ENCODE assay signal across 2 cellular contexts in the genomic region with DNA sequence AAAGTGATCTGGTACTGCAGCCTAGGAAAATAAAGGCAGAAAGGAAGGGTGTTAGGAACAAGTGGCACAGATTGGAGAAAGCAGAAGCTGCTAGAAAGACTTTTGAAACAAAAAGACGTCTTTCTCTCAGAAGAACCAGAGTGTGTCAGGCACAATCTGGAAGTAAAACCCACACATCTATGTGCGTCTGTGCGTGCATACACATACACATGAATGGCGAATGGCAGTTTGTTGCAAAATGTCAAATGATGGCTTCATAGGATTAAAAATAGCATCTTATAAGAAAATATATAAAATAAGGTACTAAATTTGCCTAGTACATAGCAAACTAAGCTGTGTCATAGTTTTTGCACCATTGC.
TF ChIP-seq lines count a peak whose summit lies in the region.

No MANE protein-coding gene starts in this region.

TF ChIP-seq in GM23338, 12 proteins besides CTCF, POLR2A, EP300 and RAD21 (continued from another document):
- TF ChIP-seq, protein P1, sequence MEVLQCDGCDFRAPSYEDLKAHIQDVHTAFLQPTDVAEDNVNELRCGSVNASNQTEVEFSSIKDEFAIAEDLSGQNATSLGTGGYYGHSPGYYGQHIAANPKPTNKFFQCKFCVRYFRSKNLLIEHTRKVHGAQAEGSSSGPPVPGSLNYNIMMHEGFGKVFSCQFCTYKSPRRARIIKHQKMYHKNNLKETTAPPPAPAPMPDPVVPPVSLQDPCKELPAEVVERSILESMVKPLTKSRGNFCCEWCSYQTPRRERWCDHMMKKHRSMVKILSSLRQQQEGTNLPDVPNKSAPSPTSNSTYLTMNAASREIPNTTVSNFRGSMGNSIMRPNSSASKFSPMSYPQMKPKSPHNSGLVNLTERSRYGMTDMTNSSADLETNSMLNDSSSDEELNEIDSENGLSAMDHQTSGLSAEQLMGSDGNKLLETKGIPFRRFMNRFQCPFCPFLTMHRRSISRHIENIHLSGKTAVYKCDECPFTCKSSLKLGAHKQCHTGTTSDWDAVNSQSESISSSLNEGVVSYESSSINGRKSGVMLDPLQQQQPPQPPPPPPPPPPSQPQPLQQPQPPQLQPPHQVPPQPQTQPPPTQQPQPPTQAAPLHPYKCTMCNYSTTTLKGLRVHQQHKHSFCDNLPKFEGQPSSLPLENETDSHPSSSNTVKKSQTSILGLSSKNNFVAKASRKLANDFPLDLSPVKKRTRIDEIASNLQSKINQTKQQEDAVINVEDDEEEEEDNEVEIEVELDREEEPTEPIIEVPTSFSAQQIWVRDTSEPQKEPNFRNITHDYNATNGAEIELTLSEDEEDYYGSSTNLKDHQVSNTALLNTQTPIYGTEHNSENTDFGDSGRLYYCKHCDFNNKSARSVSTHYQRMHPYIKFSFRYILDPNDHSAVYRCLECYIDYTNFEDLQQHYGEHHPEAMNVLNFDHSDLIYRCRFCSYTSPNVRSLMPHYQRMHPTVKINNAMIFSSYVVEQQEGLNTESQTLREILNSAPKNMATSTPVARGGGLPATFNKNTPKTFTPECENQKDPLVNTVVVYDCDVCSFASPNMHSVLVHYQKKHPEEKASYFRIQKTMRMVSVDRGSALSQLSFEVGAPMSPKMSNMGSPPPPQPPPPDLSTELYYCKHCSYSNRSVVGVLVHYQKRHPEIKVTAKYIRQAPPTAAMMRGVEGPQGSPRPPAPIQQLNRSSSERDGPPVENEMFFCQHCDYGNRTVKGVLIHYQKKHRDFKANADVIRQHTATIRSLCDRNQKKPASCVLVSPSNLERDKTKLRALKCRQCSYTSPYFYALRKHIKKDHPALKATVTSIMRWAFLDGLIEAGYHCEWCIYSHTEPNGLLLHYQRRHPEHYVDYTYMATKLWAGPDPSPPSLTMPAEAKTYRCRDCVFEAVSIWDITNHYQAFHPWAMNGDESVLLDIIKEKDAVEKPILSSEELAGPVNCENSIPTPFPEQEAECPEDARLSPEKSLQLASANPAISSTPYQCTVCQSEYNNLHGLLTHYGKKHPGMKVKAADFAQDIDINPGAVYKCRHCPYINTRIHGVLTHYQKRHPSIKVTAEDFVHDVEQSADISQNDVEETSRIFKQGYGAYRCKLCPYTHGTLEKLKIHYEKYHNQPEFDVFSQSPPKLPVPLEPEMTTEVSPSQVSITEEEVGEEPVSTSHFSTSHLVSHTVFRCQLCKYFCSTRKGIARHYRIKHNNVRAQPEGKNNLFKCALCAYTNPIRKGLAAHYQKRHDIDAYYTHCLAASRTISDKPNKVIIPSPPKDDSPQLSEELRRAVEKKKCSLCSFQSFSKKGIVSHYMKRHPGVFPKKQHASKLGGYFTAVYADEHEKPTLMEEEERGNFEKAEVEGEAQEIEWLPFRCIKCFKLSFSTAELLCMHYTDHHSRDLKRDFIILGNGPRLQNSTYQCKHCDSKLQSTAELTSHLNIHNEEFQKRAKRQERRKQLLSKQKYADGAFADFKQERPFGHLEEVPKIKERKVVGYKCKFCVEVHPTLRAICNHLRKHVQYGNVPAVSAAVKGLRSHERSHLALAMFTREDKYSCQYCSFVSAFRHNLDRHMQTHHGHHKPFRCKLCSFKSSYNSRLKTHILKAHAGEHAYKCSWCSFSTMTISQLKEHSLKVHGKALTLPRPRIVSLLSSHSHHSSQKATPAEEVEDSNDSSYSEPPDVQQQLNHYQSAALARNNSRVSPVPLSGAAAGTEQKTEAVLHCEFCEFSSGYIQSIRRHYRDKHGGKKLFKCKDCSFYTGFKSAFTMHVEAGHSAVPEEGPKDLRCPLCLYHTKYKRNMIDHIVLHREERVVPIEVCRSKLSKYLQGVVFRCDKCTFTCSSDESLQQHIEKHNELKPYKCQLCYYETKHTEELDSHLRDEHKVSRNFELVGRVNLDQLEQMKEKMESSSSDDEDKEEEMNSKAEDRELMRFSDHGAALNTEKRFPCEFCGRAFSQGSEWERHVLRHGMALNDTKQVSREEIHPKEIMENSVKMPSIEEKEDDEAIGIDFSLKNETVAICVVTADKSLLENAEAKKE (CRISPR knock-in tag; IDR thresholded peaks at IDR 0.05), result no peak
- TF ChIP-seq NANOG (IDR thresholded peaks at IDR 0.05; ENCODE audit: borderline replicate concordance) (no peak), REST (IDR thresholded peaks at IDR 0.05; ENCODE audit: unreplicated experiment) (no peak), ZNF114 (CRISPR knock-in tag; IDR thresholded peaks at IDR 0.05) (no peak), ETS1 (IDR thresholded peaks at IDR 0.05) (no peak), POLR2AphosphoS5 (IDR thresholded peaks at IDR 0.05; ENCODE audit: low read depth) (no peak)
TF ChIP-seq in GM23338: peak in this region for 0.

TF ChIP-seq in SK-N-SH treated with all-trans-retinoic acid at 6 μM for 48 hours, 23 proteins besides CTCF, POLR2A, EP300 and RAD21 (continued from another document):
- TF ChIP-seq TSHZ2 (CRISPR knock-in tag; IDR thresholded peaks at IDR 0.05) (no peak), TOX (CRISPR knock-in tag; IDR thresholded peaks at IDR 0.05; ENCODE audit: borderline replicate concordance) (no peak), ZFP3 (CRISPR knock-in tag; IDR thresholded peaks at IDR 0.05) (no peak), ARNTL (CRISPR knock-in tag; IDR thresholded peaks at IDR 0.05; ENCODE audit: borderline replicate concordance, low read depth) (no peak), TCF4 (CRISPR knock-in tag; IDR thresholded peaks at IDR 0.05; ENCODE audit: borderline replicate concordance) (no peak), ZFP30 (CRISPR knock-in tag; IDR thresholded peaks at IDR 0.05) (no peak), SNAI2 (CRISPR knock-in tag; IDR thresholded peaks at IDR 0.05) (no peak), BACH2 (CRISPR knock-in tag; IDR thresholded peaks at IDR 0.05; ENCODE audit: borderline replicate concordance) (no peak), ISL1 (CRISPR knock-in tag; IDR thresholded peaks at IDR 0.05) (no peak), ZNF8 (CRISPR knock-in tag; IDR thresholded peaks at IDR 0.05) (no peak), CREB5 (CRISPR knock-in tag; IDR thresholded peaks at IDR 0.05; ENCODE audit: low read depth) (no peak), PATZ1 (CRISPR knock-in tag; IDR thresholded peaks at IDR 0.05; ENCODE audit: borderline replicate concordance) (no peak), CSDC2 (CRISPR knock-in tag; IDR thresholded peaks at IDR 0.05) (no peak), OSR1 (CRISPR knock-in tag; IDR thresholded peaks at IDR 0.05) (no peak)
- TF ChIP-seq, protein P2, sequence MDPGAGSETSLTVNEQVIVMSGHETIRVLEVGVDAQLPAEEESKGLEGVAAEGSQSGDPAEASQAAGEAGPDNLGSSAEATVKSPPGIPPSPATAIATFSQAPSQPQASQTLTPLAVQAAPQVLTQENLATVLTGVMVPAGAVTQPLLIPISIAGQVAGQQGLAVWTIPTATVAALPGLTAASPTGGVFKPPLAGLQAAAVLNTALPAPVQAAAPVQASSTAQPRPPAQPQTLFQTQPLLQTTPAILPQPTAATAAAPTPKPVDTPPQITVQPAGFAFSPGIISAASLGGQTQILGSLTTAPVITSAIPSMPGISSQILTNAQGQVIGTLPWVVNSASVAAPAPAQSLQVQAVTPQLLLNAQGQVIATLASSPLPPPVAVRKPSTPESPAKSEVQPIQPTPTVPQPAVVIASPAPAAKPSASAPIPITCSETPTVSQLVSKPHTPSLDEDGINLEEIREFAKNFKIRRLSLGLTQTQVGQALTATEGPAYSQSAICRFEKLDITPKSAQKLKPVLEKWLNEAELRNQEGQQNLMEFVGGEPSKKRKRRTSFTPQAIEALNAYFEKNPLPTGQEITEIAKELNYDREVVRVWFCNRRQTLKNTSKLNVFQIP (CRISPR knock-in tag; IDR thresholded peaks at IDR 0.05; ENCODE audit: borderline replicate concordance, low read depth), result no peak
